In genomic region chr2:25483584-25484266, GRCh38 we compare ENCODE assay signal across 11 cellular contexts.
DNase-seq lines count a peak whose midpoint lies in the region; ATAC-seq, FAIRE-seq and TF ChIP-seq lines count a peak whose summit lies in the region.
"Had no signal": no experiment of that assay in that cellular context is flagged by ENCODE, and none has a peak within 500 bp of the region (broad histone marks: within the 10 kb centered on the region; RNA-seq: fewer than 3 reads in every experiment).

No MANE protein-coding gene starts in this region.

- H3K27ac ChIP-seq in foreskin keratinocyte: no peak overlapping the region
- H3K27ac ChIP-seq: parathyroid adenoma had no signal

- TF ChIP-seq CTCF in foreskin keratinocyte (conservative IDR thresholded peaks at IDR 0.05): no peak

- TF ChIP-seq POLR2A in GM12892 (IDR thresholded peaks at IDR 0.05; ENCODE audit: low read depth, low read length): no peak

- intact Hi-C loops in head of caudate nucleus (cut with DNase I): no loop called here

- DNase-seq in GM12892 (ENCODE audit: insufficient read length): no peak
- peak; percentile 13 for DNase-seq in KG1 (lab: John Stamatoyannopoulos, UW)
- peak; percentile 14 to 30 for DNase-seq in foreskin keratinocyte
- no peak for DNase-seq in T1000 (lab: John Stamatoyannopoulos, UW)
- DNase-seq in head of caudate nucleus: no peak
- no peak for DNase-seq in GM03348 (ENCODE audit: low spot score)
- DNase-seq in activated gamma-delta T cell (lab: John Stamatoyannopoulos, UW): no peak
- DNase-seq: NCI-H526 had no signal

- ATAC-seq in GM21619 (IDR thresholded peaks at IDR 0.05; ENCODE audit: unreplicated experiment) (peak; percentile 88), foreskin keratinocyte (no peak)

- H3K27me3 ChIP-seq in foreskin keratinocyte: no peaks in the 10 kb centered on the region

- FAIRE-seq in GM12892 (lab: Jason Lieb, UNC): peak; percentile 94
- FAIRE-seq: D721Med had no signal

- peaks cover 15% of the 10 kb centered on the region for H3K4me1 ChIP-seq in foreskin keratinocyte
- H3K4me1 ChIP-seq: parathyroid adenoma had no signal

Comparison
In these comparisons a context has a peak if more than half of its experiments do, and no peak if none do; other contexts are left out.
1. DNase-seq: peak in KG1 (single experiment) and foreskin keratinocyte (2 of 2); none in GM12892 (single experiment), T1000 (single experiment), head of caudate nucleus (0 of 42), GM03348 (single experiment) and activated gamma-delta T cell (single experiment).